19 cellular contexts compared by ENCODE assay signal in the genomic region with DNA sequence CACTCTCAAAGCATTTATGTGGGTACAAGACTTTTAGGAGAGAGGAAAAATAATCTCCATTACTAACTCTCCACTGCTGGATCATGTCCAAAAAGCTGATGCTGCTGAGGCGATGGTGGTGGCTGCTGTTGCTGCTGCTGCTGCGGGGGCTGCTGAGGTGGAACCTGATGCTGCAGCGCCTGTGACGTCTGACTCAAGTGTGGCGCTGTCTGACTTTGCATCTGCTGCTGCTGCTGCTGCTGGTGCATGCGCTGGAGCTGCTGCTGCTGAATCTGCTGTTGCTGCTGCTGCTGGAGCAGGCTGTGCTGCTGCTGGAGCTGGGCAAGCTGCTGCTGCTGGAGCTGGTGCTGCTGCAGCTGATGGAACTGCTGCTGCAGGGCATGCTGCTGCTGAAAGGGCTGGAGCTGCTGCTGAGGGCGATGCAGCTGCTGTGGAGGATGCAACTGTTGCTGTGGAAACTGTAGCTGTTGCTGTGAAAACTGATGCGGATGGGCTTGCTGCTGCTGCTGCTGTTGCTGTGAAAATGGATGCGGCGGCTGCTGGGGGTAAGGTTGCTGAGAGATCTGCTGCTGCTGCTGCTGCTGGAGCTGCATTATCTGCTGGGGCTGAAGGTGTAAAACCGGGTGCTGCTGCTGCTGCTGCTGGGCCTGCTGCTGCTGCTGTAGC. TPM values are rescaled to one million over a fixed set of nuclear protein-coding genes. Genes with fewer than 3 reads are reported as not detected.
DNase-seq lines count a peak whose midpoint lies in the region; ATAC-seq and TF ChIP-seq lines count a peak whose summit lies in the region.
"Had no signal": no experiment of that assay in that cellular context is flagged by ENCODE, and none has a peak within 500 bp of the region (broad histone marks: within the 10 kb centered on the region; RNA-seq: fewer than 3 reads in every experiment).

No MANE protein-coding gene starts in this region.

- DNase-seq in SK-N-SH (peak; percentile 32), NCI-H2107 treated with DMSO at 0.1 percent for 48 hours (lab: John Stamatoyannopoulos, UW; ENCODE audit: unreplicated experiment) (peak; percentile 68), putamen (ENCODE audit: low spot score) (peak; percentile 57), mesothelial cell of epicardium (ENCODE audit: low spot score in 2 of 2, unreplicated experiment in 2 of 2) (no peak), NCI-H1105 (lab: John Stamatoyannopoulos, UW) (no peak), left ventricle myocardium inferior (no peak)
- DNase-seq in effector memory CD8-positive, alpha-beta T cell = peak in 1 of 3 experiments; percentile 11
- DNase-seq: CD8-positive, alpha-beta T cell; EL; H7; NCI-H1417; NCI-H1930; NCI-H226; NCI-H524 treated with DMSO at 0.1 percent for 48 hours had no signal

- TF ChIP-seq EP300 in SK-N-SH (IDR thresholded peaks at IDR 0.05; ENCODE audit: borderline replicate concordance in 1 of 2, low read depth in 1 of 2, low read length in 1 of 2) = no peak

- no peak overlapping the region for H2AFZ ChIP-seq in SK-N-SH (ENCODE audit: low read depth)

- H3K27ac ChIP-seq in SK-N-SH (ENCODE audit: low read depth in 2 of 2, low read length in 1 of 2) (no peak overlapping the region), left ventricle myocardium inferior (replicated peaks) (no peak overlapping the region)
- H3K27ac ChIP-seq: BLaER1, SK-N-MC had no signal

- peak overlapping the region; percentile 59 to 78 for H3K4me3 Mint-ChIP-seq in effector memory CD8-positive, alpha-beta T cell
- no peak overlapping the region for H3K4me3 Mint-ChIP-seq in mesothelial cell of epicardium
- H3K4me3 Mint-ChIP-seq: CD8-positive, alpha-beta T cell; IgD-negative memory B cell had no signal

- ATAC-seq in SK-N-SH treated with all-trans-retinoic acid at 6 μM for 48 hours = no peak
- peak; percentile 41 for ATAC-seq in effector memory CD8-positive, alpha-beta T cell (replicated peaks)
- ATAC-seq: CD8-positive, alpha-beta T cell; Right ventricle myocardium inferior had no signal

- H3K27me3 ChIP-seq in SK-N-SH (ENCODE audit: insufficient read depth) = no peaks in the 10 kb centered on the region
- no peaks in the 10 kb centered on the region for H3K27me3 ChIP-seq in left ventricle myocardium inferior (ENCODE audit: low read depth)
- H3K27me3 ChIP-seq: BLaER1 had no signal

- no peak overlapping the region for H3K4me2 ChIP-seq in SK-N-SH
- H3K4me2 ChIP-seq: BLaER1 had no signal

- H3F3A ChIP-seq in SK-N-SH (replicated peaks; ENCODE audit: insufficient read depth) = no peaks in the 10 kb centered on the region

- no peaks in the 10 kb centered on the region for H3K9me3 ChIP-seq in SK-N-SH
- H3K9me3 ChIP-seq in left ventricle myocardium inferior (replicated peaks) = no peaks in the 10 kb centered on the region

- H4K20me1 ChIP-seq in SK-N-SH (ENCODE audit: insufficient read depth) = no peaks in the 10 kb centered on the region

- POLR2A ChIA-PET in SK-N-SH (lab: Yijun Ruan, JAX) = no interaction called here

- no peak overlapping the region for H3K9ac ChIP-seq in SK-N-SH
- H3K9ac ChIP-seq: BLaER1 had no signal

- intact Hi-C loops in left ventricle myocardium inferior (cut with micrococcal nuclease) = no loop called here

- no peaks in the 10 kb centered on the region for H3K79me2 ChIP-seq in SK-N-SH (ENCODE audit: insufficient read depth)

- H3K4me3 ChIP-seq in SK-N-SH (ENCODE audit: low read depth in 2 of 2, low read length in 1 of 2) (no peak overlapping the region), left ventricle myocardium inferior (no peak overlapping the region)
- H3K4me3 ChIP-seq: BLaER1, SK-N-MC had no signal

- WGBS in SK-N-SH (ENCODE audit: low lambda C conversion rate) = 85% methylated on average over 9 of the region's 11 CpGs

- CTCF ChIA-PET in SK-N-SH (lab: Yijun Ruan, JAX) = interaction anchor here (1.5 to 3.0 kb wide), 3 partner anchors 16 to 41 kb away, joined by 4 to 18 read pairs (median 12); no protein-coding TSS in a partner anchor

- H3K4me1 Mint-ChIP-seq in effector memory CD8-positive, alpha-beta T cell (ENCODE audit: low read depth in 2 of 2) = peaks cover 14 to 40% of the 10 kb centered on the region in 2 donors
- H3K4me1 Mint-ChIP-seq in mesothelial cell of epicardium = no peaks in the 10 kb centered on the region

- no peaks in the 10 kb centered on the region for H3K27me3 Mint-ChIP-seq in effector memory CD8-positive, alpha-beta T cell
- no peaks in the 10 kb centered on the region for H3K27me3 Mint-ChIP-seq in mesothelial cell of epicardium (ENCODE audit: low read depth)
- H3K27me3 Mint-ChIP-seq: IgD-negative memory B cell had no signal

- peaks cover 0 to 7% of the 10 kb centered on the region in 2 experiments; a peak in 1 of 4 replicates for H3K4me1 ChIP-seq in SK-N-SH (ENCODE audit: control insufficient read depth in 1 of 2, insufficient read depth in 2 of 2, low read depth in 1 of 2, low read length in 1 of 2)
- H3K4me1 ChIP-seq in left ventricle myocardium inferior = peaks cover 3% of the 10 kb centered on the region

- TF ChIP-seq CTCF in SK-N-SH (IDR thresholded peaks at IDR 0.05) (no peak), mesothelial cell of epicardium (IDR thresholded peaks at IDR 0.05; ENCODE audit: unreplicated experiment) (no peak), left ventricle myocardium inferior (IDR thresholded peaks at IDR 0.05; ENCODE audit: borderline replicate concordance) (no peak)

- H3K36me3 ChIP-seq in SK-N-SH (replicated peaks in 1 of 2; ENCODE audit: control insufficient read depth in 1 of 2, insufficient read depth in 2 of 2, low read length in 1 of 2) (peaks cover 29 to 78% of the 10 kb centered on the region in 2 experiments), left ventricle myocardium inferior (peaks cover 77% of the 10 kb centered on the region)

- H3K36me3 Mint-ChIP-seq in effector memory CD8-positive, alpha-beta T cell (ENCODE audit: insufficient read depth) = peaks cover 19% of the 10 kb centered on the region
- peaks cover 39% of the 10 kb centered on the region for H3K36me3 Mint-ChIP-seq in mesothelial cell of epicardium

- H3K9me3 Mint-ChIP-seq in effector memory CD8-positive, alpha-beta T cell = no peaks in the 10 kb centered on the region
- H3K9me3 Mint-ChIP-seq in mesothelial cell of epicardium = no peaks in the 10 kb centered on the region
- H3K9me3 Mint-ChIP-seq: CD8-positive, alpha-beta T cell; IgD-negative memory B cell had no signal

- H3K9me2 ChIP-seq in SK-N-SH = no peaks in the 10 kb centered on the region

- H3K27ac Mint-ChIP-seq in effector memory CD8-positive, alpha-beta T cell = peak overlapping the region; percentile 72 to 86
- H3K27ac Mint-ChIP-seq in mesothelial cell of epicardium = no peak overlapping the region
- H3K27ac Mint-ChIP-seq: CD8-positive, alpha-beta T cell; IgD-negative memory B cell had no signal

- no peak for TF ChIP-seq RAD21 in SK-N-SH (IDR thresholded peaks at IDR 0.05; ENCODE audit: low read length)

TF ChIP-seq in SK-N-SH, 30 proteins besides CTCF, POLR2A, EP300 and RAD21 (continues in another document):
- no peak for TF ChIP-seq TAF1 (IDR thresholded peaks at IDR 0.05; ENCODE audit: borderline replicate concordance, low read depth, low read length)
- TF ChIP-seq CHD2 (IDR thresholded peaks at IDR 0.05; ENCODE audit: low read length, partially characterized antibody) = no peak
- no peak for TF ChIP-seq MXI1 (IDR thresholded peaks at IDR 0.05; ENCODE audit: low read depth, low read length)
- no peak for TF ChIP-seq RFX5 (IDR thresholded peaks at IDR 0.05; ENCODE audit: low read length)
- TF ChIP-seq GABPA (IDR thresholded peaks at IDR 0.05; ENCODE audit: low read depth) = no peak
- TF ChIP-seq NFIC (IDR thresholded peaks at IDR 0.05; ENCODE audit: borderline replicate concordance) = no peak
- TF ChIP-seq, protein P1, sequence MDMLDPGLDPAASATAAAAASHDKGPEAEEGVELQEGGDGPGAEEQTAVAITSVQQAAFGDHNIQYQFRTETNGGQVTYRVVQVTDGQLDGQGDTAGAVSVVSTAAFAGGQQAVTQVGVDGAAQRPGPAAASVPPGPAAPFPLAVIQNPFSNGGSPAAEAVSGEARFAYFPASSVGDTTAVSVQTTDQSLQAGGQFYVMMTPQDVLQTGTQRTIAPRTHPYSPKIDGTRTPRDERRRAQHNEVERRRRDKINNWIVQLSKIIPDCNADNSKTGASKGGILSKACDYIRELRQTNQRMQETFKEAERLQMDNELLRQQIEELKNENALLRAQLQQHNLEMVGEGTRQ (IDR thresholded peaks at IDR 0.05; ENCODE audit: borderline replicate concordance, low read depth, low read length) = no peak
- no peak for TF ChIP-seq POLR2AphosphoS5 (IDR thresholded peaks at IDR 0.05; ENCODE audit: low read depth, low read length)

TF ChIP-seq in SK-N-SH treated with all-trans-retinoic acid at 6 μM for 48 hours, 23 proteins besides CTCF, POLR2A, EP300 and RAD21 (continues in another document):
- TF ChIP-seq, protein P2, sequence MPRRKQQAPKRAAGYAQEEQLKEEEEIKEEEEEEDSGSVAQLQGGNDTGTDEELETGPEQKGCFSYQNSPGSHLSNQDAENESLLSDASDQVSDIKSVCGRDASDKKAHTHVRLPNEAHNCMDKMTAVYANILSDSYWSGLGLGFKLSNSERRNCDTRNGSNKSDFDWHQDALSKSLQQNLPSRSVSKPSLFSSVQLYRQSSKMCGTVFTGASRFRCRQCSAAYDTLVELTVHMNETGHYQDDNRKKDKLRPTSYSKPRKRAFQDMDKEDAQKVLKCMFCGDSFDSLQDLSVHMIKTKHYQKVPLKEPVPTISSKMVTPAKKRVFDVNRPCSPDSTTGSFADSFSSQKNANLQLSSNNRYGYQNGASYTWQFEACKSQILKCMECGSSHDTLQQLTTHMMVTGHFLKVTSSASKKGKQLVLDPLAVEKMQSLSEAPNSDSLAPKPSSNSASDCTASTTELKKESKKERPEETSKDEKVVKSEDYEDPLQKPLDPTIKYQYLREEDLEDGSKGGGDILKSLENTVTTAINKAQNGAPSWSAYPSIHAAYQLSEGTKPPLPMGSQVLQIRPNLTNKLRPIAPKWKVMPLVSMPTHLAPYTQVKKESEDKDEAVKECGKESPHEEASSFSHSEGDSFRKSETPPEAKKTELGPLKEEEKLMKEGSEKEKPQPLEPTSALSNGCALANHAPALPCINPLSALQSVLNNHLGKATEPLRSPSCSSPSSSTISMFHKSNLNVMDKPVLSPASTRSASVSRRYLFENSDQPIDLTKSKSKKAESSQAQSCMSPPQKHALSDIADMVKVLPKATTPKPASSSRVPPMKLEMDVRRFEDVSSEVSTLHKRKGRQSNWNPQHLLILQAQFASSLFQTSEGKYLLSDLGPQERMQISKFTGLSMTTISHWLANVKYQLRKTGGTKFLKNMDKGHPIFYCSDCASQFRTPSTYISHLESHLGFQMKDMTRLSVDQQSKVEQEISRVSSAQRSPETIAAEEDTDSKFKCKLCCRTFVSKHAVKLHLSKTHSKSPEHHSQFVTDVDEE (CRISPR knock-in tag; IDR thresholded peaks at IDR 0.05) = no peak
- TF ChIP-seq TOX (CRISPR knock-in tag; IDR thresholded peaks at IDR 0.05; ENCODE audit: borderline replicate concordance) (no peak), ZC3H10 (CRISPR knock-in tag; IDR thresholded peaks at IDR 0.05) (no peak)

RNA-seq across cellular contexts. Expression of a gene that starts 34.5 kb away (rescaled TPM):
- 9.2 and 9.3 TPM in 2 replicates for polyA plus RNA-seq in SK-N-SH (2012; rRNA removed)
- 7.6 and 8.6 TPM in 2 replicates for polyA plus RNA-seq in SK-N-SH (2012; cell fraction: cytosol; rRNA removed)
- 16.2 and 20.8 TPM in 2 replicates for polyA plus RNA-seq in SK-N-SH (2012; cell fraction: nucleus; rRNA removed)
- total RNA-seq in mesothelial cell of epicardium (20.0 to 21.3 TPM (median 21.1 TPM) in 3 replicates), left ventricle myocardium inferior (5.8 TPM)

Comparison
In these comparisons a context has a peak if more than half of its experiments do, and no peak if none do; other contexts are left out.
1. DNase-seq: peak in SK-N-SH (single experiment), NCI-H2107 treated with DMSO at 0.1 percent for 48 hours (single experiment) and putamen (single experiment); none in mesothelial cell of epicardium (0 of 2), NCI-H1105 (single experiment) and left ventricle myocardium inferior (single experiment).